ENCODE assay signal across 10 cellular contexts in genomic region chr18:79611040-79611681, GRCh38.
A peak's percentile ranks its signal among the peaks of the same experiment; 100 is the strongest.
DNase-seq lines count a peak whose midpoint lies in the region; ATAC-seq and TF ChIP-seq lines count a peak whose summit lies in the region.
"Had no signal": no experiment of that assay in that cellular context is flagged by ENCODE, and none has a peak within 500 bp of the region (broad histone marks: within the 10 kb centered on the region; RNA-seq: fewer than 3 reads in every experiment).

No MANE protein-coding gene starts in this region.

- DNase-seq in Daoy (ENCODE audit: low read depth) (peak; percentile 90), SJSA1 (ENCODE audit: low read depth in 1 of 2, low spot score in 2 of 2) (peak; percentile 88 to 97), glutamatergic neuron (peak; percentile 8), ovary (peak; percentile 48 to 73 (median 70)), DMS53 (lab: John Stamatoyannopoulos, UW) (no peak), vagina (ENCODE audit: extremely low spot score in 2 of 2) (no peak)
- no peak for DNase-seq in activated CD4-positive, alpha-beta memory T cell treated with anti-CD3 and anti-CD28 coated beads, Interleukin-2, amount 10 ng/mL, durations not matched to agents 7 days and 5 days
- DNase-seq: stimulated activated naive CD4-positive, alpha-beta T cell treated with Interleukin-2 at 50 U/mL for 16 hours had no signal

- H3K36me3 Mint-ChIP-seq in glutamatergic neuron (ENCODE audit: unreplicated experiment): no peaks in the 10 kb centered on the region
- no peaks in the 10 kb centered on the region for H3K36me3 Mint-ChIP-seq in activated CD4-positive, alpha-beta memory T cell treated with anti-CD3 and anti-CD28 coated beads, Interleukin-2, amount 10 ng/mL, durations not matched to agents 7 days and 5 days (ENCODE audit: low read depth)
- H3K36me3 Mint-ChIP-seq: activated naive CD8-positive, alpha-beta T cell had no signal

- peaks cover 4% of the 10 kb centered on the region for H3K9me3 Mint-ChIP-seq in glutamatergic neuron (ENCODE audit: unreplicated experiment)
- no peaks in the 10 kb centered on the region for H3K9me3 Mint-ChIP-seq in activated CD4-positive, alpha-beta memory T cell treated with anti-CD3 and anti-CD28 coated beads, Interleukin-2, amount 10 ng/mL, durations not matched to agents 7 days and 5 days

- H3K4me3 ChIP-seq in SJSA1 (no peak overlapping the region), ovary (no peak overlapping the region), vagina (no peak overlapping the region)

- H3K27ac ChIP-seq in SJSA1: peak overlapping the region; percentile 87
- H3K27ac ChIP-seq in ovary: no peak overlapping the region
- no peak overlapping the region for H3K27ac ChIP-seq in vagina

- no peak overlapping the region for H3K27ac Mint-ChIP-seq in glutamatergic neuron (ENCODE audit: unreplicated experiment)
- no peak overlapping the region for H3K27ac Mint-ChIP-seq in activated CD4-positive, alpha-beta memory T cell treated with anti-CD3 and anti-CD28 coated beads, Interleukin-2, amount 10 ng/mL, durations not matched to agents 7 days and 5 days
- H3K27ac Mint-ChIP-seq: activated naive CD8-positive, alpha-beta T cell had no signal

- intact Hi-C loops in ovary (cut with DNase I): no loop called here
- intact Hi-C loops in vagina (cut with DNase I): no loop called here

- POLR2A ChIA-PET in activated CD4-positive, alpha-beta memory T cell treated with anti-CD3 and anti-CD28 coated beads, Interleukin-2, amount 10 ng/mL, durations not matched to agents 7 days and 5 days (lab: Charles Lee): no interaction called here

- no peak overlapping the region for H3K4me3 Mint-ChIP-seq in glutamatergic neuron (ENCODE audit: unreplicated experiment)
- H3K4me3 Mint-ChIP-seq in activated CD4-positive, alpha-beta memory T cell treated with anti-CD3 and anti-CD28 coated beads, Interleukin-2, amount 10 ng/mL, durations not matched to agents 7 days and 5 days: no peak overlapping the region
- H3K4me3 Mint-ChIP-seq: activated naive CD8-positive, alpha-beta T cell had no signal

- H3K27me3 Mint-ChIP-seq in glutamatergic neuron (ENCODE audit: unreplicated experiment): peaks cover 2% of the 10 kb centered on the region
- peaks cover 2% of the 10 kb centered on the region for H3K27me3 Mint-ChIP-seq in activated CD4-positive, alpha-beta memory T cell treated with anti-CD3 and anti-CD28 coated beads, Interleukin-2, amount 10 ng/mL, durations not matched to agents 7 days and 5 days

- peaks cover 23% of the 10 kb centered on the region for H3K4me1 ChIP-seq in SJSA1 (replicated peaks)
- H3K4me1 ChIP-seq in ovary (ENCODE audit: insufficient read depth): peaks cover 8% of the 10 kb centered on the region
- H3K4me1 ChIP-seq in vagina: peaks cover 10% of the 10 kb centered on the region

- TF ChIP-seq CTCF in glutamatergic neuron (IDR thresholded peaks at IDR 0.05; ENCODE audit: partially characterized antibody, unreplicated experiment) (no peak), ovary (IDR thresholded peaks at IDR 0.05) (no peak), vagina (IDR thresholded peaks at IDR 0.05) (no peak)

- TF ChIP-seq EP300 in ovary (IDR thresholded peaks at IDR 0.05): no peak

- 39 to 51% (median 40%) methylated on average over 19 to 20 of the region's 20 CpGs for WGBS in ovary, 3 donors

- CTCF ChIA-PET in activated CD4-positive, alpha-beta memory T cell treated with anti-CD3 and anti-CD28 coated beads, Interleukin-2, amount 10 ng/mL, durations not matched to agents 7 days and 5 days (lab: Charles Lee): no interaction called here

- H3K27me3 ChIP-seq in SJSA1 (replicated peaks) (no peaks in the 10 kb centered on the region), ovary (no peaks in the 10 kb centered on the region), vagina (no peaks in the 10 kb centered on the region)

- H3K9me3 ChIP-seq in SJSA1 (replicated peaks) (no peaks in the 10 kb centered on the region), ovary (no peaks in the 10 kb centered on the region), vagina (no peaks in the 10 kb centered on the region)

- TF ChIP-seq POLR2A in ovary (IDR thresholded peaks at IDR 0.05) (no peak), vagina (IDR thresholded peaks at IDR 0.05) (no peak)

- H3K4me1 Mint-ChIP-seq in glutamatergic neuron (ENCODE audit: low read depth, unreplicated experiment): no peaks in the 10 kb centered on the region
- H3K4me1 Mint-ChIP-seq in activated CD4-positive, alpha-beta memory T cell treated with anti-CD3 and anti-CD28 coated beads, Interleukin-2, amount 10 ng/mL, durations not matched to agents 7 days and 5 days: no peaks in the 10 kb centered on the region

- H3K36me3 ChIP-seq in SJSA1: no peaks in the 10 kb centered on the region
- H3K36me3 ChIP-seq in ovary: no peaks in the 10 kb centered on the region
- H3K36me3 ChIP-seq in vagina: no peaks in the 10 kb centered on the region

- ATAC-seq in GM19351 (IDR thresholded peaks at IDR 0.05; ENCODE audit: unreplicated experiment): no peak

Comparison
In these comparisons a context has a peak if more than half of its experiments do, and no peak if none do; other contexts are left out.
1. DNase-seq: peak in Daoy (single experiment), SJSA1 (2 of 2), glutamatergic neuron (single experiment) and ovary (5 of 5); none in activated CD4-positive, alpha-beta memory T cell treated with anti-CD3 and anti-CD28 coated beads, Interleukin-2, amount 10 ng/mL, durations not matched to agents 7 days and 5 days (single experiment), DMS53 (single experiment) and vagina (0 of 2).